18 cellular contexts compared by ENCODE assay signal in genomic region chr9:76893395-76893932, GRCh38. TPM values are rescaled to one million over a fixed set of nuclear protein-coding genes. Genes with fewer than 3 reads are reported as not detected.
A peak's percentile ranks its signal among the peaks of the same experiment; 100 is the strongest.
DNase-seq lines count a peak whose midpoint lies in the region; ATAC-seq and TF ChIP-seq lines count a peak whose summit lies in the region.
"Had no signal": no experiment of that assay in that cellular context is flagged by ENCODE, and none has a peak within 500 bp of the region (broad histone marks: within the 10 kb centered on the region; RNA-seq: fewer than 3 reads in every experiment).

No MANE protein-coding gene starts in this region.

- H3K9me3 ChIP-seq in right atrium auricular region (no peaks in the 10 kb centered on the region), mammary epithelial cell (replicated peaks; ENCODE audit: insufficient read depth, low read length) (no peaks in the 10 kb centered on the region)
- H3K9me3 ChIP-seq: A549, lower lobe of right lung, upper lobe of left lung had no signal

- no peaks in the 10 kb centered on the region for H3K36me3 ChIP-seq in right atrium auricular region
- H3K36me3 ChIP-seq in mammary epithelial cell (ENCODE audit: insufficient read depth, low read length) = no peaks in the 10 kb centered on the region
- H3K36me3 ChIP-seq: lower lobe of right lung, upper lobe of left lung had no signal

- no peaks in the 10 kb centered on the region for H3K9me3 Mint-ChIP-seq in WTC11
- no peaks in the 10 kb centered on the region for H3K9me3 Mint-ChIP-seq in type B pancreatic cell

- no peak overlapping the region for H3K4me2 ChIP-seq in mammary epithelial cell (ENCODE audit: insufficient read depth, low read depth, low read length)
- H3K4me2 ChIP-seq: A549 had no signal

- DNase-seq in right atrium auricular region (ENCODE audit: low spot score) (no peak), cardiac septum (ENCODE audit: low spot score) (no peak), hippocampal formation (lab: John Stamatoyannopoulos, UW) (peak; percentile 70 to 95), retina (peak; percentile 31), mammary epithelial cell (no peak), WTC11 (ENCODE audit: low spot score) (no peak), type B pancreatic cell (ENCODE audit: extremely low spot score, unreplicated experiment) (no peak)
- DNase-seq: activated CD4-positive, alpha-beta T cell treated with anti-CD3 and anti-CD28 coated beads for 1 hour; cortex of kidney; lower lobe of right lung; NCI-H2029; NCI-H69; stimulated activated CD4-positive, alpha-beta T cell treated with anti-CD3 and anti-CD28 coated beads, Interleukin-15, amount 100 ng/mL, for 24 hours; T-helper 1 cell; upper lobe of left lung had no signal

- POLR2A ChIA-PET in WTC11 (lab: Charles Lee) = no interaction called here

- H4K20me1 ChIP-seq in mammary epithelial cell (ENCODE audit: insufficient read depth, low read length) = no peaks in the 10 kb centered on the region

- H3K79me2 ChIP-seq in mammary epithelial cell (ENCODE audit: insufficient read depth, low read length) = no peaks in the 10 kb centered on the region

- dilution Hi-C loops in mammary epithelial cell (cut with HindIII; ENCODE audit: low sequenced_read_pairs) = loop anchor here (5.0 kb wide), 1 partner anchor 39 kb away; no protein-coding TSS in a partner anchor

- CTCF ChIA-PET in mammary epithelial cell (lab: Charles Lee; ENCODE audit: low non-redundant PET) = no interaction called here
- CTCF ChIA-PET in WTC11 (lab: Charles Lee) = interaction anchor here (1.0 kb wide), 1 partner anchor 83 kb away, joined by 4 read pairs; no protein-coding TSS in a partner anchor

- intact Hi-C loops in cardiac septum (cut with DNase I) (no loop called here), mammary epithelial cell (cut with micrococcal nuclease) (no loop called here)

- no peak overlapping the region for H2AFZ ChIP-seq in mammary epithelial cell (ENCODE audit: low read depth, low read length)

- H3K4me1 ChIP-seq in right atrium auricular region (peaks cover 0 to 9% of the 10 kb centered on the region in 2 donors), mammary epithelial cell (ENCODE audit: insufficient read depth, low read length) (no peaks in the 10 kb centered on the region)
- H3K4me1 ChIP-seq: A549, lower lobe of right lung, upper lobe of left lung had no signal

- TF ChIP-seq CTCF in right atrium auricular region (IDR thresholded peaks at IDR 0.05) = no peak
- TF ChIP-seq CTCF in mammary epithelial cell (conservative IDR thresholded peaks at IDR 0.05 in 1 of 2, IDR thresholded peaks at IDR 0.05 in 1 of 2; ENCODE audit: extremely low read depth in 1 of 2, insufficient read depth in 1 of 2, low read depth in 1 of 2, low read length in 2 of 2) = no peak
- no peak for TF ChIP-seq CTCF in WTC11 (IDR thresholded peaks at IDR 0.05)
- no peak for TF ChIP-seq CTCF in type B pancreatic cell (conservative IDR thresholded peaks at IDR 0.05)

- no TSS peak for BruUV-seq in mammary epithelial cell (replicated peaks; lab: Mats Ljungman, UMichigan)

- H3K27ac ChIP-seq in right atrium auricular region (peak overlapping the region; percentile 26 to 50), mammary epithelial cell (ENCODE audit: insufficient read depth, low read depth, low read length) (no peak overlapping the region)
- H3K27ac ChIP-seq: A549, lower lobe of right lung, upper lobe of left lung had no signal

- in situ Hi-C loops in mammary epithelial cell (cut with MboI; ENCODE audit: low sequenced_read_pairs in 2 of 2) = no loop called here

- H3K4me1 Mint-ChIP-seq in WTC11 (peaks cover 21% of the 10 kb centered on the region), type B pancreatic cell (ENCODE audit: unreplicated experiment) (no peaks in the 10 kb centered on the region)

- H3K27ac Mint-ChIP-seq in WTC11 (no peak overlapping the region), type B pancreatic cell (no peak overlapping the region)

- H3K4me3 Mint-ChIP-seq in WTC11 = no peak overlapping the region
- no peak overlapping the region for H3K4me3 Mint-ChIP-seq in type B pancreatic cell

- 50% methylated on average over 4 of the region's 4 CpGs for WGBS in mammary epithelial cell (ENCODE audit: low coverage, missing lambda C conversion rate)

- H3K36me3 Mint-ChIP-seq in WTC11 (no peaks in the 10 kb centered on the region), type B pancreatic cell (no peaks in the 10 kb centered on the region)

- H3K27me3 Mint-ChIP-seq in WTC11 (ENCODE audit: low read depth) (no peaks in the 10 kb centered on the region), type B pancreatic cell (peaks cover 54% of the 10 kb centered on the region)

- H3K27me3 ChIP-seq in right atrium auricular region (no peaks in the 10 kb centered on the region), mammary epithelial cell (ENCODE audit: insufficient read depth, low read length) (peaks cover 7% of the 10 kb centered on the region)
- H3K27me3 ChIP-seq: upper lobe of left lung had no signal

- H3K4me3 ChIP-seq in right atrium auricular region = no peak overlapping the region
- H3K4me3 ChIP-seq in mammary epithelial cell (replicated peaks in 1 of 3; ENCODE audit: insufficient read depth in 1 of 3, low read depth in 2 of 3, low read length in 3 of 3) = no peak overlapping the region
- H3K4me3 ChIP-seq: A549, lower lobe of right lung, upper lobe of left lung had no signal

- ATAC-seq in GM18870 (IDR thresholded peaks at IDR 0.05; ENCODE audit: unreplicated experiment) (no peak), WTC11 (no peak)
- ATAC-seq: esophagus mucosa, lower lobe of right lung had no signal

- no peak overlapping the region for H3K9ac ChIP-seq in mammary epithelial cell (ENCODE audit: insufficient read depth, low read length)

TF ChIP-seq in WTC11, 78 proteins besides CTCF, POLR2A, EP300 and RAD21:
- no peak for TF ChIP-seq ERG (CRISPR knock-in tag; IDR thresholded peaks at IDR 0.05)
- TF ChIP-seq SOX15 (CRISPR knock-in tag; IDR thresholded peaks at IDR 0.05) = no peak
- TF ChIP-seq FOXJ3 (CRISPR knock-in tag; IDR thresholded peaks at IDR 0.05; ENCODE audit: borderline replicate concordance) = no peak
- TF ChIP-seq RORB (CRISPR knock-in tag; IDR thresholded peaks at IDR 0.05) = no peak
- no peak for TF ChIP-seq USF2 (CRISPR knock-in tag; IDR thresholded peaks at IDR 0.05)
- TF ChIP-seq ZNF416 (CRISPR knock-in tag; IDR thresholded peaks at IDR 0.05) = no peak
- no peak for TF ChIP-seq SMAD3 (CRISPR knock-in tag; IDR thresholded peaks at IDR 0.05; ENCODE audit: borderline replicate concordance)

RNA-seq across cellular contexts. Expression of gene PRUNE2, which starts 12.4 kb away (rescaled TPM):
- 10 to 100 TPM; 15.4 to 28.5 TPM for total RNA-seq in right atrium auricular region
- 19.9 TPM for total RNA-seq in cardiac septum
- 1 to 10 TPM; 1.6 to 9.2 TPM for total RNA-seq in mammary epithelial cell
- 1.3 TPM for polyA plus RNA-seq in mammary epithelial cell
- polyA minus RNA-seq in mammary epithelial cell = not detected
- total RNA-seq in WTC11 (2021) = 9.3 to 13.1 TPM (median 9.6 TPM) in 3 replicates
- total RNA-seq in type B pancreatic cell (ENCODE audit: low replicate concordance) = 3.3 and 6.9 TPM in 2 replicates

Comparison
In these comparisons a context has a peak if more than half of its experiments do, and no peak if none do; other contexts are left out.
1. DNase-seq: peak in hippocampal formation (2 of 2) and retina (single experiment); none in right atrium auricular region (single experiment), cardiac septum (single experiment), mammary epithelial cell (single experiment), WTC11 (single experiment) and type B pancreatic cell (single experiment).